Comparison of ENCODE assay signal across 1 cellular context in genomic region chrX:19566359-19567141, GRCh38.
TF ChIP-seq lines count a peak whose summit lies in the region.

No MANE protein-coding gene starts in this region.

TF ChIP-seq in K562, 482 proteins besides CTCF, POLR2A, EP300 and RAD21 (continued from another document and continues in another):
- TF ChIP-seq, protein P1, sequence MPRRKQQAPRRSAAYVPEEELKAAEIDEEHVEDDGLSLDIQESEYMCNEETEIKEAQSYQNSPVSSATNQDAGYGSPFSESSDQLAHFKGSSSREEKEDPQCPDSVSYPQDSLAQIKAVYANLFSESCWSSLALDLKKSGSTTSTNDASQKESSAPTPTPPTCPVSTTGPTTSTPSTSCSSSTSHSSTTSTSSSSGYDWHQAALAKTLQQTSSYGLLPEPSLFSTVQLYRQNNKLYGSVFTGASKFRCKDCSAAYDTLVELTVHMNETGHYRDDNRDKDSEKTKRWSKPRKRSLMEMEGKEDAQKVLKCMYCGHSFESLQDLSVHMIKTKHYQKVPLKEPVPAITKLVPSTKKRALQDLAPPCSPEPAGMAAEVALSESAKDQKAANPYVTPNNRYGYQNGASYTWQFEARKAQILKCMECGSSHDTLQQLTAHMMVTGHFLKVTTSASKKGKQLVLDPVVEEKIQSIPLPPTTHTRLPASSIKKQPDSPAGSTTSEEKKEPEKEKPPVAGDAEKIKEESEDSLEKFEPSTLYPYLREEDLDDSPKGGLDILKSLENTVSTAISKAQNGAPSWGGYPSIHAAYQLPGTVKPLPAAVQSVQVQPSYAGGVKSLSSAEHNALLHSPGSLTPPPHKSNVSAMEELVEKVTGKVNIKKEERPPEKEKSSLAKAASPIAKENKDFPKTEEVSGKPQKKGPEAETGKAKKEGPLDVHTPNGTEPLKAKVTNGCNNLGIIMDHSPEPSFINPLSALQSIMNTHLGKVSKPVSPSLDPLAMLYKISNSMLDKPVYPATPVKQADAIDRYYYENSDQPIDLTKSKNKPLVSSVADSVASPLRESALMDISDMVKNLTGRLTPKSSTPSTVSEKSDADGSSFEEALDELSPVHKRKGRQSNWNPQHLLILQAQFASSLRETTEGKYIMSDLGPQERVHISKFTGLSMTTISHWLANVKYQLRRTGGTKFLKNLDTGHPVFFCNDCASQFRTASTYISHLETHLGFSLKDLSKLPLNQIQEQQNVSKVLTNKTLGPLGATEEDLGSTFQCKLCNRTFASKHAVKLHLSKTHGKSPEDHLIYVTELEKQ (CRISPR knock-in tag; IDR thresholded peaks at IDR 0.05): 0 out of 2 replicates have a peak, but pooled peaks have one; percentile 13
- TF ChIP-seq NR2C2 (CRISPR knock-in tag; IDR thresholded peaks at IDR 0.05) (no peak), NR2C2 (tag; IDR thresholded peaks at IDR 0.05) (peak; percentile 88), NRF1 (conservative IDR thresholded peaks at IDR 0.05 in 1 of 2, IDR thresholded peaks at IDR 0.05 in 1 of 2) (0 out of 4 replicates have a peak, but pooled peaks of 1 of the 2 experiments have one; percentile 16), CLOCK (CRISPR knock-in tag; IDR thresholded peaks at IDR 0.05; ENCODE audit: borderline replicate concordance) (no peak), ZBTB17 (CRISPR knock-in tag; IDR thresholded peaks at IDR 0.05) (no peak), BRCA1 (IDR thresholded peaks at IDR 0.05) (no peak), BRCA1 (CRISPR knock-in tag; IDR thresholded peaks at IDR 0.05) (no peak), ZNF311 (CRISPR knock-in tag; IDR thresholded peaks at IDR 0.05) (no peak), HDAC6 (IDR thresholded peaks at IDR 0.05; ENCODE audit: low read depth, low read length) (no peak), L3MBTL2 (IDR thresholded peaks at IDR 0.05) (peak; percentile 56), NR2C1 (IDR thresholded peaks at IDR 0.05) (peak; percentile 46; the same call in 1 of the 2 replicates), NR2C1 (tag; IDR thresholded peaks at IDR 0.05) (peak; percentile 79), CEBPB (tag; IDR thresholded peaks at IDR 0.05) (0 out of 2 replicates have a peak, but pooled peaks have one; percentile 10), IRF2 (CRISPR knock-in tag; IDR thresholded peaks at IDR 0.05) (no peak), MXD1 (CRISPR knock-in tag; IDR thresholded peaks at IDR 0.05; ENCODE audit: borderline replicate concordance, poor library complexity, severe bottlenecking) (no peak), IFI16 (CRISPR knock-in tag; IDR thresholded peaks at IDR 0.05) (no peak), ZNF24 (IDR thresholded peaks at IDR 0.05) (no peak), CTCFL (IDR thresholded peaks at IDR 0.05; ENCODE audit: borderline replicate concordance, insufficient read depth, low read depth, low read length, poor library complexity, severe bottlenecking) (no peak), GMEB1 (CRISPR knock-in tag; IDR thresholded peaks at IDR 0.05) (no peak), ARID1B (IDR thresholded peaks at IDR 0.05) (no peak), MEF2A (IDR thresholded peaks at IDR 0.05; ENCODE audit: control insufficient read depth, low read depth, low read length) (no peak), ZNF589 (CRISPR knock-in tag; IDR thresholded peaks at IDR 0.05; ENCODE audit: low read depth) (peak; percentile 73), STAG1 (CRISPR knock-in tag; IDR thresholded peaks at IDR 0.05; ENCODE audit: borderline replicate concordance) (no peak), TEAD4 (IDR thresholded peaks at IDR 0.05; ENCODE audit: low read length) (no peak), TEAD4 (CRISPR knock-in tag; IDR thresholded peaks at IDR 0.05; ENCODE audit: borderline replicate concordance) (no peak), MYC (IDR thresholded peaks at IDR 0.05; ENCODE audit: low read depth, low read length) (peak; percentile 22; the same call in 1 of the 2 replicates), MYC (CRISPR knock-in tag; IDR thresholded peaks at IDR 0.05; ENCODE audit: borderline replicate concordance, low read depth) (no peak), DMBX1 (CRISPR knock-in tag; IDR thresholded peaks at IDR 0.05; ENCODE audit: borderline replicate concordance) (0 out of 2 replicates have a peak, but pooled peaks have one; percentile 40), ZKSCAN1 (IDR thresholded peaks at IDR 0.05; ENCODE audit: low read depth, low read length) (no peak), ZNF175 (CRISPR knock-in tag; IDR thresholded peaks at IDR 0.05; ENCODE audit: low read depth) (peak; percentile 59; the same call in 1 of the 2 replicates), MLLT1 (IDR thresholded peaks at IDR 0.05) (no peak), ZEB2 (IDR thresholded peaks at IDR 0.05) (peak; percentile 34; the same call in 1 of the 2 replicates), ZNF75A (CRISPR knock-in tag; IDR thresholded peaks at IDR 0.05) (no peak), ZNF12 (CRISPR knock-in tag; IDR thresholded peaks at IDR 0.05) (no peak), BACH1 (tag; IDR thresholded peaks at IDR 0.05) (peak; percentile 30; the same call in 1 of the 2 replicates), SNAPC5 (CRISPR knock-in tag; IDR thresholded peaks at IDR 0.05) (no peak), ELF1 (tag; IDR thresholded peaks at IDR 0.05) (0 out of 2 replicates have a peak, but pooled peaks have one; percentile 17), RBM15 (IDR thresholded peaks at IDR 0.05; ENCODE audit: insufficient read depth, low read length) (no peak), ZZZ3 (IDR thresholded peaks at IDR 0.05) (no peak), POLR2AphosphoS5 (IDR thresholded peaks at IDR 0.05; ENCODE audit: control insufficient read depth, insufficient read depth, low read depth, low read length) (no peak), TAF1 (IDR thresholded peaks at IDR 0.05; ENCODE audit: control insufficient read depth, extremely low read depth, insufficient read depth, low read length, severe bottlenecking) (no peak), RBM34 (IDR thresholded peaks at IDR 0.05; ENCODE audit: borderline replicate concordance, insufficient read depth, low read length) (no peak), ZNF644 (tag; IDR thresholded peaks at IDR 0.05; ENCODE audit: low read depth) (0 out of 2 replicates have a peak, but pooled peaks have one; percentile 38), RFX1 (IDR thresholded peaks at IDR 0.05) (no peak), CCAR2 (IDR thresholded peaks at IDR 0.05; ENCODE audit: low read depth, low read length) (no peak), NFRKB (IDR thresholded peaks at IDR 0.05; ENCODE audit: low read depth) (no peak), TBP (optimal IDR thresholded peaks at IDR 0.05; ENCODE audit: low read depth, low read length) (no peak), ELF4 (CRISPR knock-in tag; IDR thresholded peaks at IDR 0.05) (no peak), GTF2E2 (tag; IDR thresholded peaks at IDR 0.05) (no peak), CXXC5 (CRISPR knock-in tag; IDR thresholded peaks at IDR 0.05) (peak; percentile 42; the same call in 1 of the 2 replicates)
- TF ChIP-seq, protein P2, sequence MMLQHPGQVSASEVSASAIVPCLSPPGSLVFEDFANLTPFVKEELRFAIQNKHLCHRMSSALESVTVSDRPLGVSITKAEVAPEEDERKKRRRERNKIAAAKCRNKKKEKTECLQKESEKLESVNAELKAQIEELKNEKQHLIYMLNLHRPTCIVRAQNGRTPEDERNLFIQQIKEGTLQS (IDR thresholded peaks at IDR 0.05): peak; percentile 85
- TF ChIP-seq, protein P2 (CRISPR knock-in tag; conservative IDR thresholded peaks at IDR 0.05): no peak
- TF ChIP-seq, protein P3, sequence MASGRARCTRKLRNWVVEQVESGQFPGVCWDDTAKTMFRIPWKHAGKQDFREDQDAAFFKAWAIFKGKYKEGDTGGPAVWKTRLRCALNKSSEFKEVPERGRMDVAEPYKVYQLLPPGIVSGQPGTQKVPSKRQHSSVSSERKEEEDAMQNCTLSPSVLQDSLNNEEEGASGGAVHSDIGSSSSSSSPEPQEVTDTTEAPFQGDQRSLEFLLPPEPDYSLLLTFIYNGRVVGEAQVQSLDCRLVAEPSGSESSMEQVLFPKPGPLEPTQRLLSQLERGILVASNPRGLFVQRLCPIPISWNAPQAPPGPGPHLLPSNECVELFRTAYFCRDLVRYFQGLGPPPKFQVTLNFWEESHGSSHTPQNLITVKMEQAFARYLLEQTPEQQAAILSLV (tag; IDR thresholded peaks at IDR 0.05): peak; percentile 65; the same call in 1 of the 2 replicates
- TF ChIP-seq, protein P4, sequence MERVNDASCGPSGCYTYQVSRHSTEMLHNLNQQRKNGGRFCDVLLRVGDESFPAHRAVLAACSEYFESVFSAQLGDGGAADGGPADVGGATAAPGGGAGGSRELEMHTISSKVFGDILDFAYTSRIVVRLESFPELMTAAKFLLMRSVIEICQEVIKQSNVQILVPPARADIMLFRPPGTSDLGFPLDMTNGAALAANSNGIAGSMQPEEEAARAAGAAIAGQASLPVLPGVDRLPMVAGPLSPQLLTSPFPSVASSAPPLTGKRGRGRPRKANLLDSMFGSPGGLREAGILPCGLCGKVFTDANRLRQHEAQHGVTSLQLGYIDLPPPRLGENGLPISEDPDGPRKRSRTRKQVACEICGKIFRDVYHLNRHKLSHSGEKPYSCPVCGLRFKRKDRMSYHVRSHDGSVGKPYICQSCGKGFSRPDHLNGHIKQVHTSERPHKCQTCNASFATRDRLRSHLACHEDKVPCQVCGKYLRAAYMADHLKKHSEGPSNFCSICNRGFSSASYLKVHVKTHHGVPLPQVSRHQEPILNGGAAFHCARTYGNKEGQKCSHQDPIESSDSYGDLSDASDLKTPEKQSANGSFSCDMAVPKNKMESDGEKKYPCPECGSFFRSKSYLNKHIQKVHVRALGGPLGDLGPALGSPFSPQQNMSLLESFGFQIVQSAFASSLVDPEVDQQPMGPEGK (CRISPR knock-in tag; IDR thresholded peaks at IDR 0.05; ENCODE audit: borderline replicate concordance): no peak
